In genomic region chr10:124472071-124472470, GRCh38 we compare ENCODE assay signal across 23 cellular contexts. TPM values are rescaled to one million over a fixed set of nuclear protein-coding genes. Genes with fewer than 3 reads are reported as not detected.
"Had no signal": no experiment of that assay in that cellular context is flagged by ENCODE, and none has a peak within 500 bp of the region (broad histone marks: within the 10 kb centered on the region; RNA-seq: fewer than 3 reads in every experiment).

No MANE protein-coding gene starts in this region.

- H3K36me3 Mint-ChIP-seq: type B pancreatic cell had no signal

- DNase-seq: activated CD4-positive, alpha-beta T cell treated with anti-CD3 and anti-CD28 coated beads, Interleukin-2, amount 50 U/mL, for 1 hour; activated naive CD4-positive, alpha-beta T cell treated with Interleukin-2 at 50 U/mL for 16 hours; cerebellar nuclear complex; cortex of kidney; gastrocnemius medialis; heart left ventricle; kidney; left lung; mammary epithelial cell; midbrain; psoas muscle; right cardiac atrium; stimulated activated CD4-positive, alpha-beta T cell treated with anti-CD3 and anti-CD28 coated beads, Interleukin-2, amount 100 ng/mL, for 24 hours; T1000; testis had no signal

- H3K27me3 Mint-ChIP-seq: type B pancreatic cell had no signal

- H3K36me3 ChIP-seq: ascending aorta, gastrocnemius medialis, heart left ventricle, left lung had no signal

- H3K27ac ChIP-seq: ascending aorta, gastrocnemius medialis, heart left ventricle, left lung, psoas muscle, testis had no signal

- H3K4me3 ChIP-seq: ascending aorta, gastrocnemius medialis, heart left ventricle, left lung, psoas muscle, testis had no signal

- H3K4me1 ChIP-seq: ascending aorta, gastrocnemius medialis, heart left ventricle, left lung, psoas muscle, testis had no signal

- H3K4me3 Mint-ChIP-seq: type B pancreatic cell had no signal

- H3K27ac Mint-ChIP-seq: type B pancreatic cell had no signal

- H3K9me3 ChIP-seq: ascending aorta, gastrocnemius medialis, heart left ventricle, left lung, psoas muscle, testis had no signal

- H3K9me3 Mint-ChIP-seq: type B pancreatic cell had no signal

- ATAC-seq: esophagus mucosa, gastrocnemius medialis, heart left ventricle, left lung, psoas muscle, right cardiac atrium had no signal

- H3K27me3 ChIP-seq: ascending aorta, gastrocnemius medialis, heart left ventricle, left lung, testis had no signal

RNA-seq across cellular contexts. Expression of gene NKX1-2, which starts 22.2 kb away (rescaled TPM):
- total RNA-seq: activated CD8-positive, alpha-beta memory T cell treated with anti-CD3 and anti-CD28 coated beads for 36 hours; ascending aorta; gastrocnemius medialis; heart left ventricle; kidney; left lung; osteoblast; psoas muscle; right cardiac atrium; skeletal muscle tissue; T-helper 1 cell treated with Interleukin-12 subunit alpha and Interleukin-12 subunit beta and Interleukin-4 antibody, amounts not matched to agents 30 ng/mL and 1 ng/mL, for 36 hours had no signal
- polyA plus RNA-seq: adipose tissue, heart left ventricle, psoas muscle, right cardiac atrium had no signal
